13 cellular contexts compared by ENCODE assay signal in genomic region chr13:26941345-26942174, GRCh38.
DNase-seq lines count a peak whose midpoint lies in the region; ATAC-seq and TF ChIP-seq lines count a peak whose summit lies in the region.
"Had no signal": no experiment of that assay in that cellular context is flagged by ENCODE, and none has a peak within 500 bp of the region (broad histone marks: within the 10 kb centered on the region; RNA-seq: fewer than 3 reads in every experiment).

No MANE protein-coding gene starts in this region.

- TF ChIP-seq CTCF in Panc1 (IDR thresholded peaks at IDR 0.05), result no peak
- TF ChIP-seq CTCF in smooth muscle cell (IDR thresholded peaks at IDR 0.05; ENCODE audit: borderline replicate concordance, insufficient read depth, poor library complexity, severe bottlenecking), result no peak
- no peak for TF ChIP-seq CTCF in vagina (IDR thresholded peaks at IDR 0.05)

- no peak overlapping the region for H3K56ac ChIP-seq in mesendoderm (ENCODE audit: low read length)

- H2BK5ac ChIP-seq in mesendoderm (ENCODE audit: low read length), result no peak overlapping the region

- no peaks in the 10 kb centered on the region for H3K9me3 Mint-ChIP-seq in activated naive CD4-positive, alpha-beta T cell treated with anti-CD3 and anti-CD28 coated beads for 36 hours
- H3K9me3 Mint-ChIP-seq: neural progenitor cell had no signal

- peak; percentile 88 for ATAC-seq in Panc1

- no peaks in the 10 kb centered on the region for H3K79me1 ChIP-seq in mesendoderm (ENCODE audit: low read length)

- H2AK5ac ChIP-seq in mesendoderm (ENCODE audit: low read length), result no peak overlapping the region

- H3K27ac ChIP-seq in Panc1 (ENCODE audit: low read length) (peak overlapping the region; percentile 71), smooth muscle cell (ENCODE audit: low read depth) (peak overlapping the region; percentile 53), mesendoderm (ENCODE audit: low read depth, low read length) (no peak overlapping the region), vagina (no peak overlapping the region)
- H3K27ac ChIP-seq: C4-2B, neural progenitor cell had no signal

- H3K4me3 ChIP-seq in Panc1 (ENCODE audit: low read depth in 2 of 2, low read length in 2 of 2) (no peak overlapping the region), smooth muscle cell (no peak overlapping the region), mesendoderm (ENCODE audit: low read length) (no peak overlapping the region), vagina (no peak overlapping the region)
- H3K4me3 ChIP-seq: neural progenitor cell had no signal

- H3K79me2 ChIP-seq in smooth muscle cell (ENCODE audit: low read depth) (no peaks in the 10 kb centered on the region), mesendoderm (ENCODE audit: control insufficient read depth, insufficient read depth, low read length) (no peaks in the 10 kb centered on the region)

- DNase-seq in activated naive CD4-positive, alpha-beta T cell treated with anti-CD3 and anti-CD28 coated beads for 36 hours, result peak; percentile 5
- DNase-seq in activated naive CD4-positive, alpha-beta T cell (lab: John Stamatoyannopoulos, UW), result no peak
- DNase-seq in Panc1 (ENCODE audit: low read depth, low spot score), result no peak
- peak; percentile 65 for DNase-seq in fibroblast of peridontal ligament (ENCODE audit: extremely low read depth)
- DNase-seq in smooth muscle cell (lab: John Stamatoyannopoulos, UW; ENCODE audit: unreplicated experiment), result no peak
- DNase-seq in mesendoderm, result no peak
- DNase-seq in vagina (ENCODE audit: extremely low spot score in 2 of 2), result no peak
- no peak for DNase-seq in DMS153 (lab: John Stamatoyannopoulos, UW)
- DNase-seq: activated effector memory CD4-positive, alpha-beta T cell treated with Interleukin-2 at 50 U/mL for 16 hours; NCI-H146; T1000 had no signal

- peak overlapping the region; percentile 35 for H3K4me2 ChIP-seq in smooth muscle cell
- H3K4me2 ChIP-seq in mesendoderm (ENCODE audit: low read length), result no peak overlapping the region
- H3K4me2 ChIP-seq: neural progenitor cell had no signal

- H3K27me3 ChIP-seq in Panc1 (ENCODE audit: control insufficient read depth, insufficient read depth, low read length) (no peaks in the 10 kb centered on the region), smooth muscle cell (ENCODE audit: low read depth) (peaks cover 45% of the 10 kb centered on the region), mesendoderm (ENCODE audit: insufficient read depth, low read length, poor library complexity) (no peaks in the 10 kb centered on the region), vagina (no peaks in the 10 kb centered on the region)
- H3K27me3 ChIP-seq: neural progenitor cell had no signal

- CTCF ChIA-PET in activated naive CD4-positive, alpha-beta T cell treated with anti-CD3 and anti-CD28 coated beads for 36 hours (lab: Charles Lee), result interaction anchor here (0.8 kb wide), 2 partner anchors 21 to 68 kb away, joined by 3 read pairs; no protein-coding TSS in a partner anchor
- CTCF ChIA-PET in Panc1 (lab: Charles Lee), result interaction anchor here (0.6 kb wide), 1 partner anchor 420 kb away, joined by 3 read pairs; no protein-coding TSS in a partner anchor

- POLR2A ChIA-PET in Panc1 (lab: Charles Lee), result no interaction called here

- H3K36me3 ChIP-seq in Panc1 (ENCODE audit: control insufficient read depth, insufficient read depth, low read length) (no peaks in the 10 kb centered on the region), smooth muscle cell (ENCODE audit: low read depth) (no peaks in the 10 kb centered on the region), mesendoderm (ENCODE audit: control insufficient read depth, insufficient read depth, low read length) (no peaks in the 10 kb centered on the region), vagina (no peaks in the 10 kb centered on the region)
- H3K36me3 ChIP-seq: neural progenitor cell had no signal

- H2BK120ac ChIP-seq in mesendoderm (ENCODE audit: low read depth, low read length), result no peak overlapping the region

- no peak overlapping the region for H2AFZ ChIP-seq in smooth muscle cell (ENCODE audit: low read depth)
- H2AFZ ChIP-seq: neural progenitor cell had no signal

- no peak overlapping the region for H3K18ac ChIP-seq in mesendoderm (ENCODE audit: low read length)

- intact Hi-C loops in activated naive CD4-positive, alpha-beta T cell treated with anti-CD3 and anti-CD28 coated beads for 36 hours (cut with micrococcal nuclease), result no loop called here
- intact Hi-C loops in Panc1 (cut with micrococcal nuclease; ENCODE audit: unreplicated experiment) (no loop called here), vagina (cut with DNase I) (no loop called here)

- H3F3A ChIP-seq in smooth muscle cell (ENCODE audit: low read depth), result peaks cover 14% of the 10 kb centered on the region

- H3K36me3 Mint-ChIP-seq in activated naive CD4-positive, alpha-beta T cell treated with anti-CD3 and anti-CD28 coated beads for 36 hours (ENCODE audit: low read depth), result no peaks in the 10 kb centered on the region
- H3K36me3 Mint-ChIP-seq: neural progenitor cell had no signal

- no peak overlapping the region for H4K8ac ChIP-seq in mesendoderm (ENCODE audit: low read depth, low read length)

- no peak overlapping the region for H3K23ac ChIP-seq in mesendoderm (ENCODE audit: low read length)

- no peak overlapping the region for H3K4me3 Mint-ChIP-seq in activated naive CD4-positive, alpha-beta T cell treated with anti-CD3 and anti-CD28 coated beads for 36 hours
- H3K4me3 Mint-ChIP-seq: neural progenitor cell had no signal

- H4K5ac ChIP-seq in mesendoderm (ENCODE audit: low read length), result no peak overlapping the region

- H3K9ac ChIP-seq in smooth muscle cell (ENCODE audit: low read depth) (no peak overlapping the region), mesendoderm (ENCODE audit: low read length) (no peak overlapping the region)
- H3K9ac ChIP-seq: neural progenitor cell had no signal

- TF ChIP-seq POLR2A in vagina (IDR thresholded peaks at IDR 0.05), result no peak

- in situ Hi-C loops in Panc1 (cut with HindIII; ENCODE audit: low pct_unique_long_range_greater_than_20kb, low sequenced_read_pairs), result no loop called here

- no peaks in the 10 kb centered on the region for H3K9me3 ChIP-seq in Panc1 (ENCODE audit: control insufficient read depth, insufficient read depth, low read depth, low read length)
- H3K9me3 ChIP-seq in smooth muscle cell (replicated peaks; ENCODE audit: low read depth), result no peaks in the 10 kb centered on the region
- no peaks in the 10 kb centered on the region for H3K9me3 ChIP-seq in vagina

- no TSS peak for BruUV-seq in Panc1 (replicated peaks; lab: Mats Ljungman, UMichigan)

- H2BK15ac ChIP-seq in mesendoderm (replicated peaks; ENCODE audit: low read depth), result no peak overlapping the region

- H3K4me1 ChIP-seq in Panc1 (ENCODE audit: control insufficient read depth, insufficient read depth, low read length), result peaks cover 13% of the 10 kb centered on the region
- no peaks in the 10 kb centered on the region for H3K4me1 ChIP-seq in smooth muscle cell (ENCODE audit: low read depth)
- no peaks in the 10 kb centered on the region for H3K4me1 ChIP-seq in mesendoderm (ENCODE audit: control insufficient read depth, low read depth, low read length)
- no peaks in the 10 kb centered on the region for H3K4me1 ChIP-seq in vagina
- H3K4me1 ChIP-seq: neural progenitor cell had no signal

- no peak overlapping the region for H3K27ac Mint-ChIP-seq in activated naive CD4-positive, alpha-beta T cell treated with anti-CD3 and anti-CD28 coated beads for 36 hours
- H3K27ac Mint-ChIP-seq: neural progenitor cell had no signal

- H3K4me1 Mint-ChIP-seq in activated naive CD4-positive, alpha-beta T cell treated with anti-CD3 and anti-CD28 coated beads for 36 hours (ENCODE audit: low read depth), result no peaks in the 10 kb centered on the region
- H3K4me1 Mint-ChIP-seq: neural progenitor cell had no signal

- H3K27me3 Mint-ChIP-seq in activated naive CD4-positive, alpha-beta T cell treated with anti-CD3 and anti-CD28 coated beads for 36 hours (ENCODE audit: low read depth), result peaks cover 4% of the 10 kb centered on the region

- WGBS in smooth muscle cell (ENCODE audit: low lambda C conversion rate), result 39% methylated on average over 7 of the region's 7 CpGs
- no CpG with 5 or more reads among the region's 7 CpGs for WGBS in mesendoderm (ENCODE audit: extremely low coverage, insufficient coverage, low lambda C conversion rate)

- no peak overlapping the region for H3K4ac ChIP-seq in mesendoderm (ENCODE audit: low read depth, low read length)

- H4K20me1 ChIP-seq in smooth muscle cell (ENCODE audit: low read depth), result no peaks in the 10 kb centered on the region

Comparison
In these comparisons a context has a peak if more than half of its experiments do, and no peak if none do; other contexts are left out.
1. DNase-seq: peak in activated naive CD4-positive, alpha-beta T cell treated with anti-CD3 and anti-CD28 coated beads for 36 hours (single experiment) and fibroblast of peridontal ligament (single experiment); none in activated naive CD4-positive, alpha-beta T cell (0 of 4), Panc1 (single experiment), smooth muscle cell (single experiment), mesendoderm (single experiment), vagina (0 of 2) and DMS153 (single experiment).
2. H3K27ac ChIP-seq: peak in Panc1 (single experiment) and smooth muscle cell (single experiment); none in mesendoderm (single experiment) and vagina (single experiment).